ENCODE assay signal across 20 cellular contexts in the genomic region with DNA sequence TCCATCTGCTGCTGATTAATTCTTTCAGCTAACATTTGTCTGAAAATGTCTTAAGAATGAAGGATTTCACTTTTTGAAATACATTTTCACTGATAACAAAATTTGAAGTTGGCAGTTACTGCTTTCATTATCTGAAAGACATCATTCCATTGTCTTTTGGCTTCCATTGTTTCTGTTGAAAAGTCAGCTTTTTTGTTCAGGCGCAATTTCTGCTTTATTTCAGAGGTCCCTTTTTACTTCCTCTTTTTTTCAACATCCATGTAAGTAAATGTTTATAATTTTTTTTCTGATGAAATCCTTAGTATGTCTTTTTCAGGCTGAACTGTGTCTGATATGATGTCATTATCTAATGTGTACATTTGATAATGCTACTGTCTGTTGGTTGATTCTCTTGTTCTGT.
A peak's percentile ranks its signal among the peaks of the same experiment; 100 is the strongest.
DNase-seq lines count a peak whose midpoint lies in the region; ATAC-seq and TF ChIP-seq lines count a peak whose summit lies in the region.
"Had no signal": no experiment of that assay in that cellular context is flagged by ENCODE, and none has a peak within 500 bp of the region (broad histone marks: within the 10 kb centered on the region; RNA-seq: fewer than 3 reads in every experiment).

No MANE protein-coding gene starts in this region.

- TF ChIP-seq CTCF in GM23338 (conservative IDR thresholded peaks at IDR 0.05; ENCODE audit: low read depth in 2 of 2), result no peak

- ATAC-seq in GM23338, result no peak
- no peak for ATAC-seq in GM21381 (IDR thresholded peaks at IDR 0.05; ENCODE audit: unreplicated experiment)
- no peak for ATAC-seq in T-helper 17 cell
- ATAC-seq: activated T-cell treated with anti-CD3 and anti-CD28 coated beads, Interleukin-2, amount 50 U/mL, for 72 hours; left colon had no signal

- no peaks in the 10 kb centered on the region for H3K79me2 ChIP-seq in GM23338 (replicated peaks; ENCODE audit: insufficient read depth)

- peaks cover 46% of the 10 kb centered on the region for H3K9me3 Mint-ChIP-seq in GM23338
- H3K9me3 Mint-ChIP-seq: activated naive CD4-positive, alpha-beta T cell treated with anti-CD3 and anti-CD28 coated beads, Interleukin-2, amount 50 U/mL, for 24 hours had no signal

- H3K36me3 ChIP-seq in GM23338 (ENCODE audit: insufficient read depth), result peaks cover 10% of the 10 kb centered on the region; the same call in 1 of the 2 replicates
- H3K36me3 ChIP-seq: BLaER1, tibial artery had no signal

- no peaks in the 10 kb centered on the region for H3K9me3 ChIP-seq in T-helper 17 cell (ENCODE audit: control insufficient read depth, low read length, poor library complexity, severe bottlenecking)

- H3K4me1 Mint-ChIP-seq in GM23338 (no peaks in the 10 kb centered on the region), T-helper 17 cell (no peaks in the 10 kb centered on the region)
- H3K4me1 Mint-ChIP-seq: activated naive CD4-positive, alpha-beta T cell treated with anti-CD3 and anti-CD28 coated beads, Interleukin-2, amount 50 U/mL, for 24 hours; neural progenitor cell had no signal

- no peaks in the 10 kb centered on the region for H3K4me1 ChIP-seq in GM23338 (ENCODE audit: insufficient read depth)
- H3K4me1 ChIP-seq: BLaER1, neural progenitor cell, tibial artery had no signal

- no peak overlapping the region for H3K4me3 ChIP-seq in GM23338
- H3K4me3 ChIP-seq: BLaER1, neural progenitor cell, tibial artery had no signal

- H4K20me1 ChIP-seq in GM23338 (replicated peaks; ENCODE audit: insufficient read depth), result no peaks in the 10 kb centered on the region
- H4K20me1 ChIP-seq: BLaER1 had no signal

- no peaks in the 10 kb centered on the region for H3K27me3 Mint-ChIP-seq in GM23338 (ENCODE audit: insufficient read depth, low read depth, poor library complexity)
- no peaks in the 10 kb centered on the region for H3K27me3 Mint-ChIP-seq in T-helper 17 cell
- H3K27me3 Mint-ChIP-seq: activated naive CD4-positive, alpha-beta T cell treated with anti-CD3 and anti-CD28 coated beads, Interleukin-2, amount 50 U/mL, for 24 hours had no signal

- no peak overlapping the region for H3K27ac ChIP-seq in GM23338 (ENCODE audit: low read depth)
- H3K27ac ChIP-seq: BLaER1, neural progenitor cell, RWPE1, tibial artery had no signal

- H3K36me3 Mint-ChIP-seq in GM23338 (ENCODE audit: low read depth) (peaks cover 35% of the 10 kb centered on the region; the same call in 2 of the 3 replicates), T-helper 17 cell (ENCODE audit: low read depth) (no peaks in the 10 kb centered on the region)
- H3K36me3 Mint-ChIP-seq: activated naive CD4-positive, alpha-beta T cell treated with anti-CD3 and anti-CD28 coated beads, Interleukin-2, amount 50 U/mL, for 24 hours; neural progenitor cell had no signal

- no peak overlapping the region for H2AFZ ChIP-seq in GM23338
- H2AFZ ChIP-seq: neural progenitor cell had no signal

- no peaks in the 10 kb centered on the region for H3F3A ChIP-seq in GM23338 (replicated peaks; ENCODE audit: low read depth)

- no peaks in the 10 kb centered on the region for H3K27me3 ChIP-seq in GM23338 (ENCODE audit: insufficient read depth)
- H3K27me3 ChIP-seq: BLaER1, neural progenitor cell, tibial artery had no signal

- DNase-seq in NCI-H1436 (lab: John Stamatoyannopoulos, UW), result peak; percentile 10
- no peak for DNase-seq in NCI-H1436 treated with DMSO at 0.1 percent for 48 hours (lab: John Stamatoyannopoulos, UW)
- peak; percentile 27 for DNase-seq in GM23338 (ENCODE audit: low spot score)
- DNase-seq in OCI-M1 (lab: John Stamatoyannopoulos, UW), result peak; percentile 70
- DNase-seq in fibroblast of peridontal ligament (ENCODE audit: extremely low read depth), result peak; percentile 23
- no peak for DNase-seq in T-helper 17 cell
- no peak for DNase-seq in stimulated activated naive CD4-positive, alpha-beta T cell treated with Interleukin-2 at 50 U/mL for 16 hours (lab: John Stamatoyannopoulos, UW)
- DNase-seq: activated CD4-positive, CD25-positive, alpha-beta regulatory T cell; activated T-cell treated with anti-CD3 and anti-CD28 coated beads, Interleukin-2, amount 50 U/mL, for 72 hours; left colon; NCI-H2029 treated with DMSO at 0.1 percent for 48 hours; NCI-H69; retina; tibial artery had no signal

- H3K4me3 Mint-ChIP-seq in GM23338 (no peak overlapping the region), T-helper 17 cell (no peak overlapping the region)
- H3K4me3 Mint-ChIP-seq: activated naive CD4-positive, alpha-beta T cell treated with anti-CD3 and anti-CD28 coated beads, Interleukin-2, amount 50 U/mL, for 24 hours; activated T-cell treated with anti-CD3 and anti-CD28 coated beads, Interleukin-2, amount 50 U/mL, for 72 hours; neural progenitor cell; T-helper 1 cell treated with Interleukin-12 subunit alpha and Interleukin-12 subunit beta and Interleukin-4 antibody, amounts not matched to agents 30 μg/mL and 1 μg/mL, for 36 hours had no signal

- H3K27ac Mint-ChIP-seq in GM23338 (no peak overlapping the region), T-helper 17 cell (no peak overlapping the region)
- H3K27ac Mint-ChIP-seq: activated naive CD4-positive, alpha-beta T cell treated with anti-CD3 and anti-CD28 coated beads, Interleukin-2, amount 50 U/mL, for 24 hours; activated T-cell treated with anti-CD3 and anti-CD28 coated beads, Interleukin-2, amount 50 U/mL, for 72 hours; neural progenitor cell; T-helper 1 cell treated with Interleukin-12 subunit alpha and Interleukin-12 subunit beta and Interleukin-4 antibody, amounts not matched to agents 30 μg/mL and 1 μg/mL, for 36 hours had no signal

- H3K9me2 ChIP-seq in GM23338 (ENCODE audit: insufficient read depth), result no peaks in the 10 kb centered on the region

- H3K4me2 ChIP-seq in GM23338, result no peak overlapping the region
- H3K4me2 ChIP-seq: BLaER1, neural progenitor cell had no signal

TF ChIP-seq in GM23338, 12 proteins besides CTCF, POLR2A, EP300 and RAD21 (continues in another document):
- TF ChIP-seq, protein P1, sequence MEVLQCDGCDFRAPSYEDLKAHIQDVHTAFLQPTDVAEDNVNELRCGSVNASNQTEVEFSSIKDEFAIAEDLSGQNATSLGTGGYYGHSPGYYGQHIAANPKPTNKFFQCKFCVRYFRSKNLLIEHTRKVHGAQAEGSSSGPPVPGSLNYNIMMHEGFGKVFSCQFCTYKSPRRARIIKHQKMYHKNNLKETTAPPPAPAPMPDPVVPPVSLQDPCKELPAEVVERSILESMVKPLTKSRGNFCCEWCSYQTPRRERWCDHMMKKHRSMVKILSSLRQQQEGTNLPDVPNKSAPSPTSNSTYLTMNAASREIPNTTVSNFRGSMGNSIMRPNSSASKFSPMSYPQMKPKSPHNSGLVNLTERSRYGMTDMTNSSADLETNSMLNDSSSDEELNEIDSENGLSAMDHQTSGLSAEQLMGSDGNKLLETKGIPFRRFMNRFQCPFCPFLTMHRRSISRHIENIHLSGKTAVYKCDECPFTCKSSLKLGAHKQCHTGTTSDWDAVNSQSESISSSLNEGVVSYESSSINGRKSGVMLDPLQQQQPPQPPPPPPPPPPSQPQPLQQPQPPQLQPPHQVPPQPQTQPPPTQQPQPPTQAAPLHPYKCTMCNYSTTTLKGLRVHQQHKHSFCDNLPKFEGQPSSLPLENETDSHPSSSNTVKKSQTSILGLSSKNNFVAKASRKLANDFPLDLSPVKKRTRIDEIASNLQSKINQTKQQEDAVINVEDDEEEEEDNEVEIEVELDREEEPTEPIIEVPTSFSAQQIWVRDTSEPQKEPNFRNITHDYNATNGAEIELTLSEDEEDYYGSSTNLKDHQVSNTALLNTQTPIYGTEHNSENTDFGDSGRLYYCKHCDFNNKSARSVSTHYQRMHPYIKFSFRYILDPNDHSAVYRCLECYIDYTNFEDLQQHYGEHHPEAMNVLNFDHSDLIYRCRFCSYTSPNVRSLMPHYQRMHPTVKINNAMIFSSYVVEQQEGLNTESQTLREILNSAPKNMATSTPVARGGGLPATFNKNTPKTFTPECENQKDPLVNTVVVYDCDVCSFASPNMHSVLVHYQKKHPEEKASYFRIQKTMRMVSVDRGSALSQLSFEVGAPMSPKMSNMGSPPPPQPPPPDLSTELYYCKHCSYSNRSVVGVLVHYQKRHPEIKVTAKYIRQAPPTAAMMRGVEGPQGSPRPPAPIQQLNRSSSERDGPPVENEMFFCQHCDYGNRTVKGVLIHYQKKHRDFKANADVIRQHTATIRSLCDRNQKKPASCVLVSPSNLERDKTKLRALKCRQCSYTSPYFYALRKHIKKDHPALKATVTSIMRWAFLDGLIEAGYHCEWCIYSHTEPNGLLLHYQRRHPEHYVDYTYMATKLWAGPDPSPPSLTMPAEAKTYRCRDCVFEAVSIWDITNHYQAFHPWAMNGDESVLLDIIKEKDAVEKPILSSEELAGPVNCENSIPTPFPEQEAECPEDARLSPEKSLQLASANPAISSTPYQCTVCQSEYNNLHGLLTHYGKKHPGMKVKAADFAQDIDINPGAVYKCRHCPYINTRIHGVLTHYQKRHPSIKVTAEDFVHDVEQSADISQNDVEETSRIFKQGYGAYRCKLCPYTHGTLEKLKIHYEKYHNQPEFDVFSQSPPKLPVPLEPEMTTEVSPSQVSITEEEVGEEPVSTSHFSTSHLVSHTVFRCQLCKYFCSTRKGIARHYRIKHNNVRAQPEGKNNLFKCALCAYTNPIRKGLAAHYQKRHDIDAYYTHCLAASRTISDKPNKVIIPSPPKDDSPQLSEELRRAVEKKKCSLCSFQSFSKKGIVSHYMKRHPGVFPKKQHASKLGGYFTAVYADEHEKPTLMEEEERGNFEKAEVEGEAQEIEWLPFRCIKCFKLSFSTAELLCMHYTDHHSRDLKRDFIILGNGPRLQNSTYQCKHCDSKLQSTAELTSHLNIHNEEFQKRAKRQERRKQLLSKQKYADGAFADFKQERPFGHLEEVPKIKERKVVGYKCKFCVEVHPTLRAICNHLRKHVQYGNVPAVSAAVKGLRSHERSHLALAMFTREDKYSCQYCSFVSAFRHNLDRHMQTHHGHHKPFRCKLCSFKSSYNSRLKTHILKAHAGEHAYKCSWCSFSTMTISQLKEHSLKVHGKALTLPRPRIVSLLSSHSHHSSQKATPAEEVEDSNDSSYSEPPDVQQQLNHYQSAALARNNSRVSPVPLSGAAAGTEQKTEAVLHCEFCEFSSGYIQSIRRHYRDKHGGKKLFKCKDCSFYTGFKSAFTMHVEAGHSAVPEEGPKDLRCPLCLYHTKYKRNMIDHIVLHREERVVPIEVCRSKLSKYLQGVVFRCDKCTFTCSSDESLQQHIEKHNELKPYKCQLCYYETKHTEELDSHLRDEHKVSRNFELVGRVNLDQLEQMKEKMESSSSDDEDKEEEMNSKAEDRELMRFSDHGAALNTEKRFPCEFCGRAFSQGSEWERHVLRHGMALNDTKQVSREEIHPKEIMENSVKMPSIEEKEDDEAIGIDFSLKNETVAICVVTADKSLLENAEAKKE (CRISPR knock-in tag; IDR thresholded peaks at IDR 0.05), result no peak
- TF ChIP-seq JUNB (IDR thresholded peaks at IDR 0.05; ENCODE audit: unreplicated experiment) (no peak), POLR2AphosphoS5 (IDR thresholded peaks at IDR 0.05; ENCODE audit: low read depth) (no peak), CREB1 (CRISPR knock-in tag; IDR thresholded peaks at IDR 0.05; ENCODE audit: low read depth) (no peak), NANOG (IDR thresholded peaks at IDR 0.05; ENCODE audit: borderline replicate concordance) (no peak), ZNF114 (CRISPR knock-in tag; IDR thresholded peaks at IDR 0.05) (no peak)

Comparison
In these comparisons a context has a peak if more than half of its experiments do, and no peak if none do; other contexts are left out.
1. DNase-seq: peak in NCI-H1436 (single experiment), GM23338 (single experiment), OCI-M1 (single experiment) and fibroblast of peridontal ligament (single experiment); none in NCI-H1436 treated with DMSO at 0.1 percent for 48 hours (single experiment), T-helper 17 cell (0 of 3) and stimulated activated naive CD4-positive, alpha-beta T cell treated with Interleukin-2 at 50 U/mL for 16 hours (single experiment).